ENCODE assay signal across 8 cellular contexts in genomic region chr22:40531951-40532900, GRCh38.
DNase-seq lines count a peak whose midpoint lies in the region; ATAC-seq and TF ChIP-seq lines count a peak whose summit lies in the region.

No MANE protein-coding gene starts in this region.

- no peak for TF ChIP-seq POLR2A in upper lobe of left lung (IDR thresholded peaks at IDR 0.05)

- WGBS in upper lobe of left lung, 2 donors: 65 to 69% methylated on average over 3 of the region's 3 CpGs

- H3K9me3 ChIP-seq in left lung: no peaks in the 10 kb centered on the region
- no peaks in the 10 kb centered on the region for H3K9me3 ChIP-seq in upper lobe of left lung

- H3K27me3 Mint-ChIP-seq in activated naive CD4-positive, alpha-beta T cell treated with anti-CD3 and anti-CD28 coated beads, Interleukin-2, amount 10 ng/mL, durations not matched to agents 7 days and 5 days: no peaks in the 10 kb centered on the region
- no peaks in the 10 kb centered on the region for H3K27me3 Mint-ChIP-seq in activated T-helper 17 cell treated with anti-CD3 and anti-CD28 coated beads, Interleukin-2, amount 50 U/mL, for 72 hours

- ATAC-seq in activated T-helper 17 cell treated with anti-CD3 and anti-CD28 coated beads, Interleukin-2, amount 50 U/mL, for 72 hours (replicated peaks): peak; percentile 50
- ATAC-seq in left lung: peak; percentile 55
- ATAC-seq in upper lobe of left lung (ENCODE audit: low FRiP score in 2 of 2): no peak

- CTCF ChIA-PET in activated naive CD4-positive, alpha-beta T cell treated with anti-CD3 and anti-CD28 coated beads, Interleukin-2, amount 10 ng/mL, durations not matched to agents 7 days and 5 days (lab: Charles Lee): interaction anchor here (0.6 to 3.2 kb wide), 5 partner anchors 19 to 151 kb away, joined by 3 to 19 read pairs (median 9); partner anchors contain the start of gene MRTFA

- no peaks in the 10 kb centered on the region for H3K9me3 Mint-ChIP-seq in activated naive CD4-positive, alpha-beta T cell treated with anti-CD3 and anti-CD28 coated beads, Interleukin-2, amount 10 ng/mL, durations not matched to agents 7 days and 5 days
- no peaks in the 10 kb centered on the region for H3K9me3 Mint-ChIP-seq in activated T-helper 17 cell treated with anti-CD3 and anti-CD28 coated beads, Interleukin-2, amount 50 U/mL, for 72 hours

- intact Hi-C loops in left lung (cut with DNase I): no loop called here

- peak overlapping the region; percentile 21 for H3K27ac Mint-ChIP-seq in activated naive CD4-positive, alpha-beta T cell treated with anti-CD3 and anti-CD28 coated beads, Interleukin-2, amount 10 ng/mL, durations not matched to agents 7 days and 5 days
- H3K27ac Mint-ChIP-seq in activated T-helper 17 cell treated with anti-CD3 and anti-CD28 coated beads, Interleukin-2, amount 50 U/mL, for 72 hours: peak overlapping the region; percentile 81

- H3K4me1 Mint-ChIP-seq in activated naive CD4-positive, alpha-beta T cell treated with anti-CD3 and anti-CD28 coated beads, Interleukin-2, amount 10 ng/mL, durations not matched to agents 7 days and 5 days: peaks cover 59% of the 10 kb centered on the region
- peaks cover 46% of the 10 kb centered on the region for H3K4me1 Mint-ChIP-seq in activated T-helper 17 cell treated with anti-CD3 and anti-CD28 coated beads, Interleukin-2, amount 50 U/mL, for 72 hours

- no peaks in the 10 kb centered on the region for H3K36me3 ChIP-seq in left lung
- no peaks in the 10 kb centered on the region for H3K36me3 ChIP-seq in upper lobe of left lung

- H3K4me3 ChIP-seq in left lung: peak overlapping the region in 1 of 2 donors; percentile 28
- peak overlapping the region in 2 of 4 donors; percentile 25 for H3K4me3 ChIP-seq in upper lobe of left lung

- H3K27ac ChIP-seq in left lung (peak overlapping the region in 1 of 2 donors; percentile 58), upper lobe of left lung (peak overlapping the region in 3 of 4 donors; percentile 39 to 67 (median 62))

- TF ChIP-seq CTCF in left lung (IDR thresholded peaks at IDR 0.05): no peak
- no peak for TF ChIP-seq CTCF in upper lobe of left lung (IDR thresholded peaks at IDR 0.05)

- no peak for TF ChIP-seq EP300 in upper lobe of left lung (IDR thresholded peaks at IDR 0.05)

- H3K4me3 Mint-ChIP-seq in activated naive CD4-positive, alpha-beta T cell treated with anti-CD3 and anti-CD28 coated beads, Interleukin-2, amount 10 ng/mL, durations not matched to agents 7 days and 5 days: peak overlapping the region; percentile 78
- H3K4me3 Mint-ChIP-seq in activated T-helper 17 cell treated with anti-CD3 and anti-CD28 coated beads, Interleukin-2, amount 50 U/mL, for 72 hours: peak overlapping the region; percentile 84

- H3K36me3 Mint-ChIP-seq in activated naive CD4-positive, alpha-beta T cell treated with anti-CD3 and anti-CD28 coated beads, Interleukin-2, amount 10 ng/mL, durations not matched to agents 7 days and 5 days: peaks cover 7% of the 10 kb centered on the region
- H3K36me3 Mint-ChIP-seq in activated T-helper 17 cell treated with anti-CD3 and anti-CD28 coated beads, Interleukin-2, amount 50 U/mL, for 72 hours (ENCODE audit: low read depth): no peaks in the 10 kb centered on the region

- H3K4me1 ChIP-seq in left lung (peaks cover 19 to 45% of the 10 kb centered on the region in 2 donors), upper lobe of left lung (peaks cover 33 to 48% (median 39%) of the 10 kb centered on the region in 4 donors)

- no peak for DNase-seq in activated naive CD4-positive, alpha-beta T cell treated with anti-CD3 and anti-CD28 coated beads, Interleukin-2, amount 10 ng/mL, durations not matched to agents 7 days and 5 days
- no peak for DNase-seq in activated naive CD4-positive, alpha-beta T cell treated with Interleukin-2 at 50 U/mL for 16 hours
- DNase-seq in left lung: no peak
- no peak for DNase-seq in upper lobe of left lung
- DNase-seq in NK-92 (lab: John Stamatoyannopoulos, UW; ENCODE audit: unreplicated experiment): no peak
- DNase-seq in middle frontal gyrus (ENCODE audit: extremely low spot score, low spot score): no peak
- DNase-seq in SHP77 treated with DMSO at 0.1 percent for 48 hours (lab: John Stamatoyannopoulos, UW): no peak

- H3K27me3 ChIP-seq in left lung (no peaks in the 10 kb centered on the region), upper lobe of left lung (no peaks in the 10 kb centered on the region)

Comparison
In these comparisons a context has a peak if more than half of its experiments do, and no peak if none do; other contexts are left out.
1. ATAC-seq: peak in activated T-helper 17 cell treated with anti-CD3 and anti-CD28 coated beads, Interleukin-2, amount 50 U/mL, for 72 hours (single experiment) and left lung (single experiment); none in upper lobe of left lung (0 of 2).